Comparison of ENCODE assay signal across 21 cellular contexts in genomic region chrX:150370589-150371312, GRCh38. TPM values are rescaled to one million over a fixed set of nuclear protein-coding genes. Genes with fewer than 3 reads are reported as not detected.
DNase-seq lines count a peak whose midpoint lies in the region; ATAC-seq and TF ChIP-seq lines count a peak whose summit lies in the region.
"Had no signal": no experiment of that assay in that cellular context is flagged by ENCODE, and none has a peak within 500 bp of the region (broad histone marks: within the 10 kb centered on the region; RNA-seq: fewer than 3 reads in every experiment).

No MANE protein-coding gene starts in this region.

- H3K9me3 ChIP-seq in GM23248 (ENCODE audit: low read depth), result no peaks in the 10 kb centered on the region
- no peaks in the 10 kb centered on the region for H3K9me3 ChIP-seq in uterus
- H3K9me3 ChIP-seq: SJCRH30 had no signal

- no peak overlapping the region for H3K27ac ChIP-seq in GM23248
- H3K27ac ChIP-seq in coronary artery, result no peak overlapping the region
- H3K27ac ChIP-seq in uterus, result peak overlapping the region; percentile 68 to 79
- H3K27ac ChIP-seq: BLaER1, PC-9, SJCRH30 had no signal

- TF ChIP-seq CTCF in coronary artery (IDR thresholded peaks at IDR 0.05) (no peak), nephron (IDR thresholded peaks at IDR 0.05; ENCODE audit: unreplicated experiment in 3 of 3) (no peak), uterus (IDR thresholded peaks at IDR 0.05) (no peak)

- H3K4me3 Mint-ChIP-seq in nephron, result no peak overlapping the region
- H3K4me3 Mint-ChIP-seq: CD4-positive, alpha-beta memory T cell had no signal

- in situ Hi-C loops in GM23248 (cut with MboI), result loop anchor here (25.0 kb wide), 1 partner anchor 408 kb away; no protein-coding TSS in a partner anchor

- peaks cover 4% of the 10 kb centered on the region for H3K27me3 Mint-ChIP-seq in nephron (ENCODE audit: low read depth)
- H3K27me3 Mint-ChIP-seq: CD4-positive, alpha-beta memory T cell had no signal

- no peak for TF ChIP-seq POLR2A in uterus (IDR thresholded peaks at IDR 0.05)

- peaks cover 15% of the 10 kb centered on the region for H3K4me1 Mint-ChIP-seq in nephron

- no peak overlapping the region for H3K4me3 ChIP-seq in GM23248
- H3K4me3 ChIP-seq in coronary artery, result no peak overlapping the region
- H3K4me3 ChIP-seq in uterus, result no peak overlapping the region
- H3K4me3 ChIP-seq: BLaER1, PC-9, SJCRH30 had no signal

- H3K9me2 ChIP-seq in GM23248 (ENCODE audit: insufficient read depth), result no peaks in the 10 kb centered on the region

- intact Hi-C loops in uterus (cut with DNase I; ENCODE audit: low total_unique reads), result no loop called here

- H3F3A ChIP-seq in GM23248 (ENCODE audit: insufficient read depth), result peaks cover 9% of the 10 kb centered on the region; the same call in 1 of the 2 replicates

- H2AFZ ChIP-seq in GM23248, result no peak overlapping the region
- H2AFZ ChIP-seq: PC-9 had no signal

- no peaks in the 10 kb centered on the region for H4K20me1 ChIP-seq in GM23248 (ENCODE audit: insufficient read depth)
- H4K20me1 ChIP-seq: BLaER1 had no signal

- WGBS in GM23248 (ENCODE audit: low coverage in 1 of 2, low lambda C conversion rate in 2 of 2, missing lambda C conversion rate in 2 of 2), 2 experiments, result 0 to 55% methylated on average over 1 to 4 of the region's 5 CpGs

- H3K36me3 ChIP-seq in GM23248 (ENCODE audit: low read depth), result no peaks in the 10 kb centered on the region
- no peaks in the 10 kb centered on the region for H3K36me3 ChIP-seq in uterus
- H3K36me3 ChIP-seq: BLaER1, SJCRH30 had no signal

- peak; percentile 7 for DNase-seq in GM23248
- DNase-seq in coronary artery (ENCODE audit: low spot score), result peak; percentile 46
- peak in 1 of 2 donors; percentile 68 for DNase-seq in uterus
- no peak for DNase-seq in NCI-H82 treated with DMSO at 0.1 percent for 48 hours (lab: John Stamatoyannopoulos, UW; ENCODE audit: unreplicated experiment)
- no peak for DNase-seq in Kasumi-1 (lab: John Stamatoyannopoulos, UW)
- DNase-seq: CD4-positive, alpha-beta memory T cell; COR-L47; DMS79; H7; KBM-7; MM.1S; NCI-H2029; NCI-H446 treated with DMSO at 0.1 percent for 48 hours; NCI-H526; NCI-H82; PC-9; SJCRH30 had no signal

- peaks cover 14% of the 10 kb centered on the region for H3K9me3 Mint-ChIP-seq in nephron
- H3K9me3 Mint-ChIP-seq: CD4-positive, alpha-beta memory T cell had no signal

- H3K27me3 ChIP-seq in GM23248 (replicated peaks; ENCODE audit: insufficient read depth), result no peaks in the 10 kb centered on the region
- H3K27me3 ChIP-seq in uterus, result no peaks in the 10 kb centered on the region
- H3K27me3 ChIP-seq: SJCRH30 had no signal

- no peak for ATAC-seq in HG03460 (IDR thresholded peaks at IDR 0.05; ENCODE audit: unreplicated experiment)
- ATAC-seq: Right ventricle myocardium inferior had no signal

- H3K4me1 ChIP-seq in GM23248 (ENCODE audit: insufficient read depth) (no peaks in the 10 kb centered on the region; the same call in 1 of the 2 replicates), uterus (peaks cover 0 to 5% of the 10 kb centered on the region in 2 donors)
- H3K4me1 ChIP-seq: SJCRH30 had no signal

- no peak overlapping the region for H3K9ac ChIP-seq in GM23248
- H3K9ac ChIP-seq: BLaER1 had no signal

- no peaks in the 10 kb centered on the region for H3K36me3 Mint-ChIP-seq in nephron (ENCODE audit: low read depth)

- peak overlapping the region in 2 of 3 experiments; percentile 19 to 41 for H3K27ac Mint-ChIP-seq in nephron

- peaks cover 73% of the 10 kb centered on the region for H3K79me2 ChIP-seq in GM23248 (ENCODE audit: insufficient read depth)

- no peak overlapping the region for H3K4me2 ChIP-seq in GM23248 (ENCODE audit: unreplicated experiment)
- H3K4me2 ChIP-seq: BLaER1, PC-9 had no signal

RNA-seq across cellular contexts. Expression of gene MAMLD1, which starts 7.6 kb away (rescaled TPM):
- total RNA-seq in GM23248 (2014; rRNA removed; shearing (Covaris generic)), result 4.1 and 23.1 TPM in 2 replicates
- polyA plus RNA-seq in GM23248 (2016; fragmentation: Nextera tagmentation; extraction: Ambion mirVana), result 9.0 and 10.1 TPM in 2 replicates
- 10 to 100 TPM in 1 of 4 donors, 1 to 10 TPM in 2, under 1 TPM in 1; 0.77 to 20.6 (median 2.2) TPM for total RNA-seq in uterus

Comparison
In these comparisons a context has a peak if more than half of its experiments do, and no peak if none do; other contexts are left out.
1. DNase-seq: peak in GM23248 (single experiment) and coronary artery (single experiment); none in NCI-H82 treated with DMSO at 0.1 percent for 48 hours (single experiment) and Kasumi-1 (0 of 2).
2. H3K27ac ChIP-seq: peak in uterus (2 of 2); none in GM23248 (single experiment) and coronary artery (0 of 2).